1 cellular context compared by ENCODE assay signal in genomic region chr18:21366896-21367295, GRCh38.
TF ChIP-seq lines count a peak whose summit lies in the region.

No MANE protein-coding gene starts in this region.

TF ChIP-seq in H1, 55 proteins besides CTCF, POLR2A, EP300 and RAD21:
- peak; percentile 34 for TF ChIP-seq CHD7 (IDR thresholded peaks at IDR 0.05; ENCODE audit: insufficient replicate concordance, low read length)
- no peak for TF ChIP-seq SP2 (IDR thresholded peaks at IDR 0.05; ENCODE audit: low read length)
